In the genomic region with DNA sequence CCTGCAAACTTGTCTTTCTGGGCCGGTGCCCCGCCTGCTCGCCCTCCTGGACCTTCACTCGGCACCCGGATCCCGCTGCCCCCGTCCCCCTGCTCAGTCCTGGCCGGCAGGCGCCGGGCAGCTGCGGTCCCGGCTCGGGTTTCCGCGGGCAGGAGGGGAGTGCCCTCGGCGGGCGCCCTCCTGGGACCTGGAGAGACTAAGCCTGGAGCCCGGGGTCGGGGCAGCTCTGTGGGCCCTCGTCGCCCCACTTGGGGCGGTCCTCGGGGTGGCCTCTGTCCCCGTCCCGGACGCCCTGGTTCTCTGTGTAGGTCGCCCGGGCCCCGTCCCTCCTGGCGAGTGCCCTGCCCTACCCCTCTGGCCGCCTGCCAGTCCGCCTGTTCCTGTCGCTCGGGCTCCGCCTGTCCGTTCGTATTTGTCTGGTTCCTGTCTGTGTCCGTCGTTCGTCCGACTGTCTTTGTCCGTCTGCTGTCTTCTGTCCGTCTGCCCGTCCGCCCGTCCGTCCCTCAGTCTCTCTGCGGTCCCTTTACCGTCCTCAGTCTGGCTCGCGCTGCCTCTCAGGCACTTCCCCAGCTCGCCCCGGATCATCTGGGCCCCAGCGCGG, we compare ENCODE assay signal across 8 cellular contexts. TPM values are rescaled to one million over a fixed set of nuclear protein-coding genes. Genes with fewer than 3 reads are reported as not detected.
DNase-seq lines count a peak whose midpoint lies in the region; ATAC-seq and TF ChIP-seq lines count a peak whose summit lies in the region.

No MANE protein-coding gene starts in this region.

- peak overlapping the region; percentile 69 for H3K9ac ChIP-seq in OCI-LY1 (ENCODE audit: low read length)

- H3K9me3 ChIP-seq in BE2C = no peaks in the 10 kb centered on the region
- H3K9me3 ChIP-seq in OCI-LY1 (ENCODE audit: low read length) = no peaks in the 10 kb centered on the region
- H3K9me3 ChIP-seq in iPS-18c (ENCODE audit: control insufficient read depth, insufficient read depth, low read length) = no peaks in the 10 kb centered on the region

- in situ Hi-C loops in astrocyte of the spinal cord (cut with HindIII; ENCODE audit: low sequenced_read_pairs) = no loop called here

- H3K4me2 ChIP-seq in OCI-LY1 (ENCODE audit: low read length) = peak overlapping the region; percentile 95

- no peaks in the 10 kb centered on the region for H3K36me3 ChIP-seq in BE2C
- H3K36me3 ChIP-seq in OCI-LY1 (ENCODE audit: insufficient read depth, low read length) = no peaks in the 10 kb centered on the region

- H3K79me2 ChIP-seq in OCI-LY1 (ENCODE audit: insufficient read depth, low read length) = no peaks in the 10 kb centered on the region

- H3K4me3 ChIP-seq in BE2C (ENCODE audit: low read depth, low read length) (peak overlapping the region; percentile 59), OCI-LY1 (ENCODE audit: low read depth, low read length, poor library complexity, severe bottlenecking) (peak overlapping the region; percentile 73), astrocyte of the spinal cord (ENCODE audit: low read depth, low read length) (peak overlapping the region; percentile 59), iPS-18c (ENCODE audit: insufficient read depth, low read depth, low read length) (peak overlapping the region; percentile 91), skin epidermis (peak overlapping the region; percentile 55 to 94 (median 66))

- H3F3A ChIP-seq in OCI-LY1 (ENCODE audit: insufficient read depth, low read length) = no peaks in the 10 kb centered on the region

- H3K27me3 ChIP-seq in BE2C (peaks cover 6% of the 10 kb centered on the region), OCI-LY1 (ENCODE audit: insufficient read depth, low read length) (peaks cover 9% of the 10 kb centered on the region)

- H4K20me1 ChIP-seq in OCI-LY1 (ENCODE audit: insufficient read depth, low read length) = no peaks in the 10 kb centered on the region

- no peak overlapping the region for H2AFZ ChIP-seq in OCI-LY1 (ENCODE audit: low read length)

- TF ChIP-seq CTCF in BE2C (IDR thresholded peaks at IDR 0.05; ENCODE audit: low read depth, low read length) (no peak), GM20000 (IDR thresholded peaks at IDR 0.05; ENCODE audit: extremely low read depth, missing control alignments) (no peak), OCI-LY1 (IDR thresholded peaks at IDR 0.05; ENCODE audit: low read length) (no peak), astrocyte of the spinal cord (IDR thresholded peaks at IDR 0.05; ENCODE audit: low read depth, low read length) (no peak)

- no peaks in the 10 kb centered on the region for H3K4me1 ChIP-seq in BE2C
- peaks cover 8% of the 10 kb centered on the region for H3K4me1 ChIP-seq in OCI-LY1 (ENCODE audit: insufficient read depth, low read length, severe bottlenecking)

- no peak for ATAC-seq in GM19328 (IDR thresholded peaks at IDR 0.05; ENCODE audit: unreplicated experiment)

- no peaks in the 10 kb centered on the region for H3K9me2 ChIP-seq in OCI-LY1 (ENCODE audit: low read depth, low read length)

- no peak overlapping the region for H3K27ac ChIP-seq in OCI-LY1 (ENCODE audit: low read depth, low read length, poor library complexity, severe bottlenecking)
- peak overlapping the region; percentile 61 to 96 (median 84) for H3K27ac ChIP-seq in skin epidermis

- DNase-seq in BE2C = peak; percentile 66
- DNase-seq in GM20000 (ENCODE audit: low spot score) = peak; percentile 54
- peak; percentile 29 for DNase-seq in astrocyte of the spinal cord (ENCODE audit: low read depth, low spot score)
- no peak for DNase-seq in NCI-H446 treated with DMSO at 0.1 percent for 48 hours (lab: John Stamatoyannopoulos, UW)

RNA-seq across cellular contexts. Expression of gene SERINC2, which starts 0.5 kb away (rescaled TPM):
- 2.3 TPM for polyA plus RNA-seq in BE2C (2012; ENCODE audit: insufficient read depth, insufficient read length, low read depth)

RNA-seq across cellular contexts. Expression of gene FABP3, which starts 40.6 kb away (rescaled TPM):
- 9.3 TPM for polyA plus RNA-seq in BE2C (2012; ENCODE audit: insufficient read depth, insufficient read length, low read depth)
